Comparison of ENCODE assay signal across 10 cellular contexts in the genomic region with DNA sequence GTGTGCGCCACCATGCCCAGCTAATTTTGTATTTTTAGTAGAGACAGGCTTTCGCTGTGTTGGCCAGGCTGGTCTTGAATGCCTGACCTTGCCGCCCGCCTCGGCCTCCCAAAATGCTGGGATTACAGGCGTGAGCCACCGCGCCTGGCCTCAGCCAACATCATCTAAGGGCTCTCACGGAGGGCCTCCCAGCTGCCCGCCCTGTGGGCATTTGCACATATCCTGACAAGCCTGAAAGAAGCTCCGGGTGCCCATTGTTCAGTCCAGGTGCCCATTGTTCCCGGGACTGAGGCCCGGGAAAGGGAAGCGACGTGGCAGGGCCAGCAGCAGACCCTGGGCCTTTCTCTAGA. TPM values are rescaled to one million over a fixed set of nuclear protein-coding genes. Genes with fewer than 3 reads are reported as not detected.
DNase-seq lines count a peak whose midpoint lies in the region; ATAC-seq and TF ChIP-seq lines count a peak whose summit lies in the region.
"Had no signal": no experiment of that assay in that cellular context is flagged by ENCODE, and none has a peak within 500 bp of the region (broad histone marks: within the 10 kb centered on the region; RNA-seq: fewer than 3 reads in every experiment).

No MANE protein-coding gene starts in this region.

- H3K4me1 ChIP-seq in neuronal stem cell (ENCODE audit: control insufficient read depth in 2 of 2, insufficient read depth in 1 of 2, low read depth in 1 of 2, low read length in 2 of 2) (peaks cover 2 to 11% of the 10 kb centered on the region in 2 donors), transverse colon (peaks cover 6 to 48% (median 43%) of the 10 kb centered on the region in 4 donors)
- H3K4me1 ChIP-seq in naive thymus-derived CD4-positive, alpha-beta T cell (ENCODE audit: control insufficient read depth in 2 of 2, insufficient read depth in 2 of 2, low read length in 2 of 2): no peaks in the 10 kb centered on the region

- H3K27ac ChIP-seq in neuronal stem cell (replicated peaks; ENCODE audit: low read length): no peak overlapping the region
- peak overlapping the region; percentile 80 to 87 (median 86) for H3K27ac ChIP-seq in transverse colon
- H3K27ac ChIP-seq in naive thymus-derived CD4-positive, alpha-beta T cell (ENCODE audit: low read depth, low read length): no peak overlapping the region

- H3K4me2 ChIP-seq in neuronal stem cell (ENCODE audit: insufficient read depth, low read length, poor library complexity, severe bottlenecking): no peak overlapping the region

- H3K27me3 ChIP-seq in neuronal stem cell (ENCODE audit: control insufficient read depth in 3 of 3, insufficient read depth in 3 of 3, low read depth in 1 of 3, low read length in 3 of 3) (peaks cover 0 to 8% (median 0%) of the 10 kb centered on the region in 3 experiments), transverse colon (no peaks in the 10 kb centered on the region)
- no peaks in the 10 kb centered on the region for H3K27me3 ChIP-seq in naive thymus-derived CD4-positive, alpha-beta T cell (ENCODE audit: control insufficient read depth in 2 of 2, insufficient read depth in 2 of 2, low read length in 2 of 2)
- H3K27me3 ChIP-seq: MG63 had no signal

- no peaks in the 10 kb centered on the region for H3K9me3 ChIP-seq in T-helper 17 cell (ENCODE audit: control insufficient read depth, low read length, poor library complexity, severe bottlenecking)
- no peaks in the 10 kb centered on the region for H3K9me3 ChIP-seq in neuronal stem cell (replicated peaks in 1 of 2; ENCODE audit: control insufficient read depth in 2 of 2, insufficient read depth in 1 of 2, low read depth in 1 of 2, low read length in 2 of 2)
- H3K9me3 ChIP-seq in transverse colon: no peaks in the 10 kb centered on the region
- H3K9me3 ChIP-seq in naive thymus-derived CD4-positive, alpha-beta T cell (ENCODE audit: control insufficient read depth in 2 of 3, low read length in 3 of 3): no peaks in the 10 kb centered on the region
- H3K9me3 ChIP-seq: MG63 had no signal

- no peak overlapping the region for H4K91ac ChIP-seq in neuronal stem cell (ENCODE audit: low read depth, low read length, poor library complexity)

- H3K36me3 ChIP-seq in neuronal stem cell (replicated peaks in 1 of 2; ENCODE audit: control insufficient read depth in 2 of 2, insufficient read depth in 2 of 2, low read length in 2 of 2) (no peaks in the 10 kb centered on the region), transverse colon (no peaks in the 10 kb centered on the region)
- no peaks in the 10 kb centered on the region for H3K36me3 ChIP-seq in naive thymus-derived CD4-positive, alpha-beta T cell (ENCODE audit: control insufficient read depth in 2 of 3, insufficient read depth in 3 of 3, low read length in 3 of 3)
- H3K36me3 ChIP-seq: MG63 had no signal

- no peak overlapping the region for H3K14ac ChIP-seq in neuronal stem cell (ENCODE audit: low read length)

- TF ChIP-seq EP300 in transverse colon (IDR thresholded peaks at IDR 0.05; ENCODE audit: low read depth): no peak

- no peak overlapping the region for H3K4ac ChIP-seq in neuronal stem cell (ENCODE audit: low read length)

- no peak overlapping the region for H2BK5ac ChIP-seq in neuronal stem cell (ENCODE audit: low read length)

- H3K9ac ChIP-seq in neuronal stem cell (ENCODE audit: low read depth, low read length, poor library complexity): peak overlapping the region; percentile 9

- POLR2A ChIA-PET in naive thymus-derived CD4-positive, alpha-beta T cell (lab: Charles Lee): interaction anchor here (0.6 kb wide), 1 partner anchor 398 kb away, joined by 3 read pairs; no protein-coding TSS in a partner anchor

- H3K4me1 Mint-ChIP-seq in T-helper 17 cell: peaks cover 8% of the 10 kb centered on the region
- H3K4me1 Mint-ChIP-seq in naive thymus-derived CD4-positive, alpha-beta T cell: peaks cover 5 to 7% (median 6%) of the 10 kb centered on the region in 7 donors

- no peak overlapping the region for H2BK15ac ChIP-seq in neuronal stem cell (ENCODE audit: low read length)

- no peak overlapping the region for H3K4me3 Mint-ChIP-seq in T-helper 17 cell
- H3K4me3 Mint-ChIP-seq in naive thymus-derived CD4-positive, alpha-beta T cell: no peak overlapping the region

- CTCF ChIA-PET in naive thymus-derived CD4-positive, alpha-beta T cell (lab: Charles Lee): interaction anchor here (0.6 to 1.8 kb wide), 6 partner anchors 86 to 149 kb away, joined by 3 to 6 read pairs (median 4); no protein-coding TSS in a partner anchor

- no peaks in the 10 kb centered on the region for H3K27me3 Mint-ChIP-seq in T-helper 17 cell
- no peaks in the 10 kb centered on the region for H3K27me3 Mint-ChIP-seq in naive thymus-derived CD4-positive, alpha-beta T cell
- H3K27me3 Mint-ChIP-seq: CD4-positive, CD25-positive, alpha-beta regulatory T cell had no signal

- intact Hi-C loops in transverse colon (cut with DNase I; ENCODE audit: low total_unique reads): loop anchor here (10.0 kb wide), 1 partner anchor 146 kb away; no protein-coding TSS in a partner anchor
- intact Hi-C loops in naive thymus-derived CD4-positive, alpha-beta T cell (cut with micrococcal nuclease): loop anchor here (1.0 to 5.0 kb wide), 3 partner anchors 98 to 164 kb away; no protein-coding TSS in a partner anchor

- TF ChIP-seq POLR2A in transverse colon (IDR thresholded peaks at IDR 0.05): no peak

- no peak overlapping the region for H4K8ac ChIP-seq in neuronal stem cell (ENCODE audit: low read depth, low read length)

- in situ Hi-C loops in transverse colon (cut with MboI; ENCODE audit: low pct_ligation_motif_present in 1 of 4, low pct_unique_long_range_greater_than_20kb in 1 of 4, low sequenced_read_pairs in 3 of 4): no loop called here

- no CpG with 5 or more reads among the region's 15 CpGs for WGBS in neuronal stem cell (ENCODE audit: extremely low coverage in 2 of 2, insufficient read length in 2 of 2, insufficient replicate concordance in 1 of 2), 2 donors
- WGBS in transverse colon (ENCODE audit: low coverage in 1 of 2), 2 donors: 74% methylated on average over 15 of the region's 15 CpGs; no CpG with 5 or more reads in 1 of the 2 donors

- peak overlapping the region; percentile 47 for H2AK5ac ChIP-seq in neuronal stem cell (ENCODE audit: low read depth, low read length)

- H3K4me3 ChIP-seq in neuronal stem cell (ENCODE audit: low read length in 2 of 2) (no peak overlapping the region), transverse colon (no peak overlapping the region)
- no peak overlapping the region for H3K4me3 ChIP-seq in naive thymus-derived CD4-positive, alpha-beta T cell (ENCODE audit: low read length)
- H3K4me3 ChIP-seq: MG63 had no signal

- no peak for TF ChIP-seq CTCF in transverse colon (IDR thresholded peaks at IDR 0.05)

- H3K23ac ChIP-seq in neuronal stem cell (ENCODE audit: low read depth, low read length, poor library complexity): no peak overlapping the region

- no peak overlapping the region for H2AFZ ChIP-seq in neuronal stem cell (ENCODE audit: low read length)

- peak overlapping the region; percentile 77 for H3K27ac Mint-ChIP-seq in T-helper 17 cell
- H3K27ac Mint-ChIP-seq in naive thymus-derived CD4-positive, alpha-beta T cell: peak overlapping the region in 2 of 9 donors; percentile 2 to 14

- H3K79me1 ChIP-seq in neuronal stem cell (ENCODE audit: low read depth, low read length): peaks cover 6% of the 10 kb centered on the region

- H2BK120ac ChIP-seq in neuronal stem cell (ENCODE audit: low read depth, low read length): no peak overlapping the region

- no peaks in the 10 kb centered on the region for H3K36me3 Mint-ChIP-seq in T-helper 17 cell (ENCODE audit: low read depth)
- peaks cover 0 to 1% (median 0%) of the 10 kb centered on the region in 5 donors for H3K36me3 Mint-ChIP-seq in naive thymus-derived CD4-positive, alpha-beta T cell
- H3K36me3 Mint-ChIP-seq: CD4-positive, CD25-positive, alpha-beta regulatory T cell had no signal

- peak overlapping the region; percentile 89 for H3K18ac ChIP-seq in neuronal stem cell (ENCODE audit: low read length)

- peak; percentile 33 for DNase-seq in NCI-H146 treated with DMSO at 0.1 percent for 48 hours (lab: John Stamatoyannopoulos, UW; ENCODE audit: unreplicated experiment)
- DNase-seq in T-helper 17 cell: no peak
- DNase-seq in neuronal stem cell (ENCODE audit: low spot score): no peak
- DNase-seq in transverse colon: no peak
- DNase-seq in naive thymus-derived CD4-positive, alpha-beta T cell: no peak
- no peak for DNase-seq in left lobe of liver (ENCODE audit: low spot score)

- H2BK12ac ChIP-seq in neuronal stem cell (ENCODE audit: low read length): no peak overlapping the region

- ATAC-seq in T-helper 17 cell: no peak
- no peak for ATAC-seq in naive thymus-derived CD4-positive, alpha-beta T cell
- no peak for ATAC-seq in left lobe of liver
- ATAC-seq in GM21423 (IDR thresholded peaks at IDR 0.05; ENCODE audit: unreplicated experiment): no peak

- H3K9me3 Mint-ChIP-seq in naive thymus-derived CD4-positive, alpha-beta T cell: no peaks in the 10 kb centered on the region
- H3K9me3 Mint-ChIP-seq: CD4-positive, CD25-positive, alpha-beta regulatory T cell; H9 had no signal

RNA-seq across cellular contexts. Expression of a gene that starts 1.5 kb away (rescaled TPM):
- total RNA-seq in T-helper 17 cell (not detected), transverse colon (10 to 100 TPM in 3 of 4 donors, 1 to 10 TPM in 1; 1.8 to 30.3 (median 19.2) TPM), left lobe of liver (33.0 TPM)
- polyA plus RNA-seq in neuronal stem cell (2013, experiment 1 of 2): not detected
- not detected for polyA plus RNA-seq in neuronal stem cell (2013, experiment 2 of 2)
- not detected for total RNA-seq in naive thymus-derived CD4-positive, alpha-beta T cell
- polyA plus RNA-seq in naive thymus-derived CD4-positive, alpha-beta T cell: not detected
- total RNA-seq: CD4-positive, CD25-positive, alpha-beta regulatory T cell had no signal
- polyA plus RNA-seq: CD4-positive, CD25-positive, alpha-beta regulatory T cell had no signal

RNA-seq across cellular contexts. Expression of a gene that starts 4.8 kb away (rescaled TPM):
- total RNA-seq in T-helper 17 cell (1 to 10 TPM; 1.5 to 1.9 TPM), transverse colon (10 to 100 TPM; 12.9 to 73.3 (median 36.2) TPM), left lobe of liver (12.3 TPM)
- 0.33 TPM for polyA plus RNA-seq in neuronal stem cell (2013, experiment 1 of 2)
- polyA plus RNA-seq in neuronal stem cell (2013, experiment 2 of 2): 0.32 TPM
- 1 to 10 TPM; 1.5 to 4.6 (median 2.1) TPM for total RNA-seq in naive thymus-derived CD4-positive, alpha-beta T cell
- polyA plus RNA-seq in naive thymus-derived CD4-positive, alpha-beta T cell: under 1 TPM in 1 of 2 donors, not detected in 1; 0.08 TPM
- polyA plus RNA-seq: CD4-positive, CD25-positive, alpha-beta regulatory T cell had no signal

RNA-seq across cellular contexts. Expression of a gene that starts 17.8 kb away (rescaled TPM):
- total RNA-seq in T-helper 17 cell (under 1 TPM in 1 of 2 donors, not detected in 1; 0.21 TPM), transverse colon (100 to 1,000 TPM; 140 to 411 (median 311) TPM), left lobe of liver (6.2 TPM)
- 11.5 TPM for polyA plus RNA-seq in neuronal stem cell (2013, experiment 1 of 2)
- 11.4 TPM for polyA plus RNA-seq in neuronal stem cell (2013, experiment 2 of 2)
- under 1 TPM in 2 of 5 experiments, not detected in 3; 0.27 to 0.54 TPM for total RNA-seq in naive thymus-derived CD4-positive, alpha-beta T cell
- under 1 TPM in 1 of 2 donors, not detected in 1; 0.41 TPM for polyA plus RNA-seq in naive thymus-derived CD4-positive, alpha-beta T cell
- total RNA-seq: CD4-positive, CD25-positive, alpha-beta regulatory T cell had no signal

RNA-seq across cellular contexts. Expression of a gene that starts 56.7 kb away (rescaled TPM):
- total RNA-seq in T-helper 17 cell (10 to 100 TPM; 54.8 to 72.8 TPM), transverse colon (10 to 100 TPM; 27.7 to 40.3 (median 33.0) TPM), left lobe of liver (22.0 TPM)
- 40.8 TPM for polyA plus RNA-seq in neuronal stem cell (2013, experiment 1 of 2)
- 41.5 TPM for polyA plus RNA-seq in neuronal stem cell (2013, experiment 2 of 2)
- 10 to 100 TPM; 53.6 to 78.6 (median 68.1) TPM for total RNA-seq in naive thymus-derived CD4-positive, alpha-beta T cell
- 10 to 100 TPM in 1 of 2 donors, 1 to 10 TPM in 1; 4.3 to 10.0 TPM for polyA plus RNA-seq in naive thymus-derived CD4-positive, alpha-beta T cell

Comparison
In these comparisons a context has a peak if more than half of its experiments do, and no peak if none do; other contexts are left out.
1. H3K27ac ChIP-seq: peak in transverse colon (4 of 4); none in neuronal stem cell (single experiment) and naive thymus-derived CD4-positive, alpha-beta T cell (single experiment).
2. RNA of a gene that starts 17.8 kb away (total RNA-seq): 140 to 411 TPM in transverse colon; 6.2 TPM in left lobe of liver (single experiment), 0.27 to 0.54 TPM in naive thymus-derived CD4-positive, alpha-beta T cell and 0.21 TPM in T-helper 17 cell; every median in the first group is over 10 times any median in the second.